Comparison of ENCODE assay signal across 8 cellular contexts in the genomic region with DNA sequence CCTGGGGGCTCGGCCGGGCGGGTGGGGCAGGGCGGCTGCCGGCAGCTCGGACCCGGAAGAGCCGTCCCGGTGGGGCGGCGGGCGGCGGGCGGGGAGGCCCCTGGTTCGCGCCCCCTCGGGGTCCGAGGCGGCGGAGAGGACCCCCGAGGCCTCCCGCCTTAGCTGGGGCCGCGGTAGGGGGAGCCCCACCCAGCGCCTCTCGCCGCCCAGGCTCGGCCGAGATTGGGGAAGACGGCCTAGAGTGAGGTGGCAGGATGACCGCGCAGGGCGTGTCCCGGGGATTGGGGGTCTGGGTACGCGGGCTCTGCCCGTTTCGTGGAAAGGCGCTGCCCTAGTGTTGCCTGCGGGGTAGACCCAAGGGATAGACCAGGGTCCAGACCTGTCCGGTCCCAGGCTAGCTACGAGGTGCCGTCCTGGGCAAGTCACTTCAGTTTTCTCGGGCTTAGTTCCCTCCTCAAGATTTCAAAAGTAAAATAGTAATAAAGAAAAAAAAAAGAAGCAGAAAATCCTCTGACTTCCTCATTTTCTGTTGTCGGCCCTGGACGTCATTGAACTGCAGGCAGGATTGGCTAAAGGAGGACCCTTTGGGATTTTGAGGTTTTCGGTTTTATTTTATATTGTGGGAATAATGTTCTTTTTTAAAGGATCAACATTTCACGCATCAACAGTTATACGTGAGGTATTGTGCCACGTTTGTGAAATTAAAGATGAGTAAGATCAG. TPM values are rescaled to one million over a fixed set of nuclear protein-coding genes. Genes with fewer than 3 reads are reported as not detected.
DNase-seq lines count a peak whose midpoint lies in the region; ATAC-seq and TF ChIP-seq lines count a peak whose summit lies in the region.

No MANE protein-coding gene starts in this region.

- peak overlapping the region; percentile 98 to 100 (median 99) for H3K27ac ChIP-seq in upper lobe of left lung

- peak overlapping the region; percentile 89 for H3K4me3 Mint-ChIP-seq in osteocyte (ENCODE audit: unreplicated experiment)

- peak in 1 of 4 donors; percentile 72 for TF ChIP-seq POLR2A in upper lobe of left lung (IDR thresholded peaks at IDR 0.05)

- no peaks in the 10 kb centered on the region for H3K9me3 ChIP-seq in upper lobe of left lung

- no peaks in the 10 kb centered on the region for H3K27me3 Mint-ChIP-seq in osteocyte (ENCODE audit: unreplicated experiment)

- ATAC-seq in HG03342 (IDR thresholded peaks at IDR 0.05; ENCODE audit: unreplicated experiment) (peak; percentile 42), upper lobe of left lung (ENCODE audit: low FRiP score in 2 of 2) (peak; percentile 74 to 85)

- no peaks in the 10 kb centered on the region for H3K9me3 Mint-ChIP-seq in osteocyte (ENCODE audit: unreplicated experiment)

- H3K36me3 Mint-ChIP-seq in osteocyte (ENCODE audit: unreplicated experiment), result peaks cover 34% of the 10 kb centered on the region

- DNase-seq in AG09309 (ENCODE audit: low read depth) (no peak), GM19238 (ENCODE audit: insufficient read length, low spot score) (peak; percentile 57), RPMI8226 (peak; percentile 71), glomerular visceral epithelial cell (ENCODE audit: extremely low spot score) (peak; percentile 74), osteocyte (ENCODE audit: extremely low spot score, unreplicated experiment) (peak; percentile 89), upper lobe of left lung (peak; percentile 70 to 93)
- DNase-seq in activated gamma-delta T cell treated with anti-CD3 and anti-CD28 coated beads, Interleukin-2, amount 50 U/mL, for 16 hours (ENCODE audit: low read depth), result peak; percentile 36

- peaks cover 28 to 46% (median 41%) of the 10 kb centered on the region in 4 donors for H3K4me1 ChIP-seq in upper lobe of left lung

- 0 to 1% methylated on average over 16 to 28 of the region's 50 CpGs for WGBS in upper lobe of left lung, 2 donors

- no peaks in the 10 kb centered on the region for H3K27me3 ChIP-seq in upper lobe of left lung

- TF ChIP-seq CTCF in AG09309 (IDR thresholded peaks at IDR 0.05; ENCODE audit: control insufficient read depth, insufficient read depth, low read depth, low read length, missing control alignments), result no peak
- peak; percentile 23 for TF ChIP-seq CTCF in osteocyte (IDR thresholded peaks at IDR 0.05)
- TF ChIP-seq CTCF in upper lobe of left lung (IDR thresholded peaks at IDR 0.05), result no peak

- H3K4me1 Mint-ChIP-seq in osteocyte (ENCODE audit: unreplicated experiment), result peaks cover 45% of the 10 kb centered on the region

- peak overlapping the region; percentile 82 for H3K4me3 ChIP-seq in AG09309 (ENCODE audit: control insufficient read depth, low read depth, low read length)
- H3K4me3 ChIP-seq in upper lobe of left lung, result peak overlapping the region; percentile 69 to 98 (median 88)

- no peak for TF ChIP-seq EP300 in upper lobe of left lung (IDR thresholded peaks at IDR 0.05)

- peak overlapping the region; percentile 93 for H3K27ac Mint-ChIP-seq in osteocyte (ENCODE audit: unreplicated experiment)

- H3K36me3 ChIP-seq in upper lobe of left lung, result peaks cover 6 to 19% (median 8%) of the 10 kb centered on the region in 4 donors

RNA-seq across cellular contexts. Expression of a gene that starts 0.6 kb away (rescaled TPM):
- total RNA-seq in osteocyte (178 TPM in 2 replicates), upper lobe of left lung (100 to 1,000 TPM; 216 to 502 (median 344) TPM)

RNA-seq across cellular contexts. Expression of a gene that starts 36.5 kb away (rescaled TPM):
- 1.6 and 3.1 TPM in 2 replicates for total RNA-seq in osteocyte
- total RNA-seq in upper lobe of left lung, result 1 to 10 TPM in 5 of 6 donors, under 1 TPM in 1; 1.00 to 8.4 (median 3.4) TPM
